Comparison of ENCODE assay signal across 8 cellular contexts in genomic region chr17:74748529-74749261, GRCh38. TPM values are rescaled to one million over a fixed set of nuclear protein-coding genes. Genes with fewer than 3 reads are reported as not detected.
DNase-seq lines count a peak whose midpoint lies in the region; ATAC-seq and TF ChIP-seq lines count a peak whose summit lies in the region.

Gene NHERF1, plus strand, starts transcription at chr17:74748628. Its CDS starts 219 bp downstream, at chr17:74748847.

- H3K27me3 ChIP-seq in HCT116 (ENCODE audit: insufficient read depth, low read length) (no peaks in the 10 kb centered on the region), right atrium auricular region (no peaks in the 10 kb centered on the region), vagina (no peaks in the 10 kb centered on the region)

- intact Hi-C loops in HCT116 (cut with micrococcal nuclease) (no loop called here), vagina (cut with DNase I) (loop anchor here (5.0 kb wide), 1 partner anchor 34 kb away; no protein-coding TSS in a partner anchor)

- peaks cover 67 to 74% (median 69%) of the 10 kb centered on the region in 3 donors for H3K4me1 Mint-ChIP-seq in T-cell

- peak within 1 kb of the TSS; percentile 81 for H3K27ac ChIP-seq in HCT116 (ENCODE audit: low read depth, low read length)
- peak within 1 kb of the TSS; percentile 78 to 82 for H3K27ac ChIP-seq in right atrium auricular region
- H3K27ac ChIP-seq in vagina: peak within 1 kb of the TSS; percentile 86

- TSS peak; percentile 64 for BruUV-seq in HCT116 (replicated peaks; lab: Mats Ljungman, UMichigan)

- H3K27me3 Mint-ChIP-seq in T-cell: no peaks in the 10 kb centered on the region

- H3K4me3 Mint-ChIP-seq in T-cell: peak within 1 kb of the TSS; percentile 92 to 100 (median 98)

- no peak for TF ChIP-seq RAD21 in HCT116 (IDR thresholded peaks at IDR 0.05; ENCODE audit: low read depth)

- H3K4me2 ChIP-seq in HCT116 (ENCODE audit: low read length): peak within 1 kb of the TSS; percentile 87

- TF ChIP-seq CTCF in HCT116 (IDR thresholded peaks at IDR 0.05 in 2 of 3, conservative IDR thresholded peaks at IDR 0.05 in 1 of 3; ENCODE audit: borderline replicate concordance in 1 of 3, insufficient read depth in 1 of 3, low read depth in 2 of 3, low read length in 2 of 3): peak in 2 of 3 experiments; percentile 17 to 19; a peak in 2 of 6 replicates
- peak in 1 of 2 donors; percentile 3 for TF ChIP-seq CTCF in right atrium auricular region (IDR thresholded peaks at IDR 0.05)
- TF ChIP-seq CTCF in vagina (IDR thresholded peaks at IDR 0.05): no peak

- peak; percentile 77 for DNase-seq in HCT116 (ENCODE audit: low read depth, low spot score)
- DNase-seq in NAMALWA (ENCODE audit: low spot score): peak; percentile 96
- DNase-seq in T-cell: peak in 32 of 34 experiments; percentile 39 to 97 (median 86)
- DNase-seq in amniotic epithelial cell (ENCODE audit: low read depth): peak; percentile 85
- peak; percentile 93 for DNase-seq in right atrium auricular region (ENCODE audit: low spot score)
- DNase-seq in putamen (ENCODE audit: low spot score): peak; percentile 96
- no peak for DNase-seq in vagina (ENCODE audit: extremely low spot score in 2 of 2)

- RAD21 ChIA-PET in HCT116 (lab: Charles Lee; ENCODE audit: low non-redundant PET in 1 of 2, low total read pairs in 2 of 2, uncharacterized antibody in 2 of 2, unreplicated experiment in 2 of 2): no interaction called here

- peak within 1 kb of the TSS; percentile 93 to 97 for H3K27ac Mint-ChIP-seq in T-cell

- H3K9me2 ChIP-seq in HCT116 (ENCODE audit: insufficient read depth): no peaks in the 10 kb centered on the region

- peaks cover 0 to 2% of the 10 kb centered on the region in 2 experiments; a peak in 2 of 4 replicates for H3K36me3 ChIP-seq in HCT116 (ENCODE audit: control insufficient read depth in 1 of 2, insufficient read depth in 2 of 2, low read length in 2 of 2)
- no peaks in the 10 kb centered on the region for H3K36me3 ChIP-seq in right atrium auricular region
- no peaks in the 10 kb centered on the region for H3K36me3 ChIP-seq in vagina

- H3K4me1 ChIP-seq in HCT116 (ENCODE audit: control insufficient read depth in 1 of 2, insufficient read depth in 2 of 2, low read length in 2 of 2) (peaks cover 35 to 61% of the 10 kb centered on the region in 2 experiments), right atrium auricular region (peaks cover 0 to 55% of the 10 kb centered on the region in 2 donors), vagina (peaks cover 67% of the 10 kb centered on the region)

- peaks cover 17% of the 10 kb centered on the region for H3K36me3 Mint-ChIP-seq in T-cell

- no peaks in the 10 kb centered on the region for H3K9me3 Mint-ChIP-seq in T-cell

- H3K9ac ChIP-seq in HCT116 (ENCODE audit: low read length): peak within 1 kb of the TSS; percentile 79

- peaks cover 3% of the 10 kb centered on the region; the same call in 1 of the 2 replicates for H4K20me1 ChIP-seq in HCT116 (ENCODE audit: insufficient read depth)

- POLR2A ChIA-PET in HCT116 (lab: Charles Lee): interaction anchor here (1.2 to 3.2 kb wide), 5 partner anchors 11 to 124 kb away, joined by 4 to 18 read pairs (median 9); partner anchors contain the start of genes FDXR, NAT9 and RAB37
- POLR2A ChIA-PET in T-cell (lab: Charles Lee): no interaction called here

- no peak within 1 kb of the TSS for H2AFZ ChIP-seq in HCT116 (ENCODE audit: low read depth, low read length, poor library complexity, severe bottlenecking)

- H3K79me2 ChIP-seq in HCT116 (ENCODE audit: insufficient read depth, low read length): peaks cover 51% of the 10 kb centered on the region

- TF ChIP-seq POLR2A in GM10847 (IDR thresholded peaks at IDR 0.05; ENCODE audit: extremely low read depth, insufficient read length) (peak; percentile 96), HCT116 (IDR thresholded peaks at IDR 0.05; ENCODE audit: borderline replicate concordance, extremely low read depth, insufficient read depth, insufficient read length) (peak; percentile 97), vagina (IDR thresholded peaks at IDR 0.05) (peak in 1 of 2 donors; percentile 93)

- H3K9me3 ChIP-seq in HCT116 (ENCODE audit: control insufficient read depth in 1 of 2, insufficient read depth in 1 of 2, low read depth in 1 of 2, low read length in 2 of 2) (no peaks in the 10 kb centered on the region), right atrium auricular region (no peaks in the 10 kb centered on the region), vagina (no peaks in the 10 kb centered on the region)

- ATAC-seq in HCT116 (peak; percentile 90), T-cell (replicated peaks in 1 of 4) (peak; percentile 85 to 88 (median 88))

- CTCF ChIA-PET in HCT116 (lab: Charles Lee) (interaction anchor here (1.5 to 1.9 kb wide), 4 partner anchors 12 to 91 kb away, joined by 6 to 8 read pairs (median 6); partner anchors contain the start of genes NAT9 and RAB37), T-cell (lab: Charles Lee) (interaction anchor here in 1 of 2 donors (0.6 to 2.6 kb wide), 4 partner anchors 11 to 183 kb away, joined by 3 to 13 read pairs (median 4); no protein-coding TSS in a partner anchor)

- peak within 1 kb of the TSS; percentile 74 to 90 for H3K4me3 ChIP-seq in HCT116 (replicated peaks in 1 of 2; ENCODE audit: low read depth in 1 of 2, low read length in 2 of 2)
- peak within 1 kb of the TSS; percentile 64 to 79 for H3K4me3 ChIP-seq in right atrium auricular region
- peak within 1 kb of the TSS; percentile 62 to 98 for H3K4me3 ChIP-seq in vagina

TF ChIP-seq in HCT116, 20 proteins besides CTCF, POLR2A, EP300 and RAD21:
- TF ChIP-seq POLR2AphosphoS5 (IDR thresholded peaks at IDR 0.05; ENCODE audit: low read depth, low read length): peak; percentile 100
- TF ChIP-seq CBX3 (IDR thresholded peaks at IDR 0.05; ENCODE audit: low read depth): no peak
- peak; percentile 96 for TF ChIP-seq SIN3A (IDR thresholded peaks at IDR 0.05; ENCODE audit: low read depth)
- peak; percentile 76 for TF ChIP-seq YY1 (IDR thresholded peaks at IDR 0.05; ENCODE audit: extremely low read depth, insufficient replicate concordance, low read depth, low read length)
- TF ChIP-seq JUND (IDR thresholded peaks at IDR 0.05): no peak
- TF ChIP-seq ZFX (IDR thresholded peaks at IDR 0.05): peak; percentile 52; the same call in 1 of the 2 replicates
- TF ChIP-seq EZH2 (IDR thresholded peaks at IDR 0.05): no peak
- no peak for TF ChIP-seq FOSL1 (IDR thresholded peaks at IDR 0.05; ENCODE audit: low read depth)
- no peak for TF ChIP-seq SRF (IDR thresholded peaks at IDR 0.05; ENCODE audit: low read depth)
- TF ChIP-seq REST (IDR thresholded peaks at IDR 0.05; ENCODE audit: low read depth): no peak
- TF ChIP-seq MAX (IDR thresholded peaks at IDR 0.05): peak; percentile 63

RNA-seq across cellular contexts. Expression of gene NHERF1, which starts in this region (rescaled TPM):
- total RNA-seq in HCT116 (2021; ENCODE audit: unreplicated experiment): 129 TPM
- 71.3 and 81.9 TPM in 2 replicates for polyA plus RNA-seq in HCT116 (2012)
- total RNA-seq in T-cell: 100 to 1,000 TPM; 104 to 260 (median 223) TPM
- total RNA-seq in right atrium auricular region: 10 to 100 TPM; 20.2 to 30.9 TPM
- total RNA-seq in vagina: 57.2 TPM

Comparison
In these comparisons a context has a peak if more than half of its experiments do, and no peak if none do; other contexts are left out.
1. DNase-seq: peak in HCT116 (single experiment), NAMALWA (single experiment), T-cell (32 of 34), amniotic epithelial cell (single experiment), right atrium auricular region (single experiment) and putamen (single experiment); none in vagina (0 of 2).
2. CTCF ChIP-seq: peak in HCT116 (2 of 3); none in vagina (0 of 3).
3. Peak in every context shown above with its lines, with median percentiles within 50 percentile points of each other: H3K27ac ChIP-seq and H3K4me3 ChIP-seq.